1 cellular context compared by ENCODE assay signal in the genomic region with DNA sequence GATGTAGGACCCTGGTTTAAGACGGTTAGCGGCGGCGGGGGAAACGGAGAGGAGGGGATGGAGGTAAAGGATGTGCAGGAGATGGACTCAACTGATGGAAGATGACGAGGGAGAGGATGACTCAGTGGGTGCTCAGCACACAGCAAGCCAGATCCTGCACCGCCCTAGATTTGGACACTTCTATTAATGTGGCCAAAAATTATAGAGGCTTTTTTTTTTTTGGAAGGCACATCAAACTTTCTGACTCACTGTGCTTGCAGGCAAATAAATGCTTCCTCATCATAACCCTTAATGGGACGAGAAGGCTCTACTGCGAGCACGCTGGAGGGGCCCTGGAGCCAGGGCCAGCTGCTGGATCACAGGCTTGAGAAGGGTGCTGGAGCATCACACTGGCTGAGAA.
TF ChIP-seq lines count a peak whose summit lies in the region.

No MANE protein-coding gene starts in this region.

TF ChIP-seq in SK-N-SH, 30 proteins besides CTCF, POLR2A, EP300 and RAD21 (continued from another document):
- TF ChIP-seq, protein P1, sequence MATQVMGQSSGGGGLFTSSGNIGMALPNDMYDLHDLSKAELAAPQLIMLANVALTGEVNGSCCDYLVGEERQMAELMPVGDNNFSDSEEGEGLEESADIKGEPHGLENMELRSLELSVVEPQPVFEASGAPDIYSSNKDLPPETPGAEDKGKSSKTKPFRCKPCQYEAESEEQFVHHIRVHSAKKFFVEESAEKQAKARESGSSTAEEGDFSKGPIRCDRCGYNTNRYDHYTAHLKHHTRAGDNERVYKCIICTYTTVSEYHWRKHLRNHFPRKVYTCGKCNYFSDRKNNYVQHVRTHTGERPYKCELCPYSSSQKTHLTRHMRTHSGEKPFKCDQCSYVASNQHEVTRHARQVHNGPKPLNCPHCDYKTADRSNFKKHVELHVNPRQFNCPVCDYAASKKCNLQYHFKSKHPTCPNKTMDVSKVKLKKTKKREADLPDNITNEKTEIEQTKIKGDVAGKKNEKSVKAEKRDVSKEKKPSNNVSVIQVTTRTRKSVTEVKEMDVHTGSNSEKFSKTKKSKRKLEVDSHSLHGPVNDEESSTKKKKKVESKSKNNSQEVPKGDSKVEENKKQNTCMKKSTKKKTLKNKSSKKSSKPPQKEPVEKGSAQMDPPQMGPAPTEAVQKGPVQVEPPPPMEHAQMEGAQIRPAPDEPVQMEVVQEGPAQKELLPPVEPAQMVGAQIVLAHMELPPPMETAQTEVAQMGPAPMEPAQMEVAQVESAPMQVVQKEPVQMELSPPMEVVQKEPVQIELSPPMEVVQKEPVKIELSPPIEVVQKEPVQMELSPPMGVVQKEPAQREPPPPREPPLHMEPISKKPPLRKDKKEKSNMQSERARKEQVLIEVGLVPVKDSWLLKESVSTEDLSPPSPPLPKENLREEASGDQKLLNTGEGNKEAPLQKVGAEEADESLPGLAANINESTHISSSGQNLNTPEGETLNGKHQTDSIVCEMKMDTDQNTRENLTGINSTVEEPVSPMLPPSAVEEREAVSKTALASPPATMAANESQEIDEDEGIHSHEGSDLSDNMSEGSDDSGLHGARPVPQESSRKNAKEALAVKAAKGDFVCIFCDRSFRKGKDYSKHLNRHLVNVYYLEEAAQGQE (IDR thresholded peaks at IDR 0.05; ENCODE audit: low read depth, low read length) = no peak
- TF ChIP-seq FOXM1 (IDR thresholded peaks at IDR 0.05; ENCODE audit: low read depth) = no peak
- TF ChIP-seq GABPA (IDR thresholded peaks at IDR 0.05; ENCODE audit: low read depth) = no peak
- TF ChIP-seq CHD2 (IDR thresholded peaks at IDR 0.05; ENCODE audit: low read length, partially characterized antibody) = no peak
- peak; percentile 74; the same call in 1 of the 2 replicates for TF ChIP-seq FOSL2 (IDR thresholded peaks at IDR 0.05; ENCODE audit: borderline replicate concordance, low read depth)
- no peak for TF ChIP-seq SMC3 (IDR thresholded peaks at IDR 0.05; ENCODE audit: low read depth, low read length)
- TF ChIP-seq USF2 (IDR thresholded peaks at IDR 0.05; ENCODE audit: borderline replicate concordance, low read depth, low read length) = no peak
- no peak for TF ChIP-seq IRF3 (IDR thresholded peaks at IDR 0.05; ENCODE audit: low read depth, low read length)
- TF ChIP-seq NFIC (IDR thresholded peaks at IDR 0.05; ENCODE audit: borderline replicate concordance) = peak; percentile 53; the same call in 1 of the 2 replicates
- TF ChIP-seq, protein P2, sequence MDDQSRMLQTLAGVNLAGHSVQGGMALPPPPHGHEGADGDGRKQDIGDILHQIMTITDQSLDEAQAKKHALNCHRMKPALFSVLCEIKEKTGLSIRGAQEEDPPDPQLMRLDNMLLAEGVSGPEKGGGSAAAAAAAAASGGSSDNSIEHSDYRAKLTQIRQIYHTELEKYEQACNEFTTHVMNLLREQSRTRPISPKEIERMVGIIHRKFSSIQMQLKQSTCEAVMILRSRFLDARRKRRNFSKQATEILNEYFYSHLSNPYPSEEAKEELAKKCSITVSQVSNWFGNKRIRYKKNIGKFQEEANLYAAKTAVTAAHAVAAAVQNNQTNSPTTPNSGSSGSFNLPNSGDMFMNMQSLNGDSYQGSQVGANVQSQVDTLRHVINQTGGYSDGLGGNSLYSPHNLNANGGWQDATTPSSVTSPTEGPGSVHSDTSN (IDR thresholded peaks at IDR 0.05) = peak; percentile 17; the same call in 1 of the 2 replicates
- no peak for TF ChIP-seq MEF2A (IDR thresholded peaks at IDR 0.05; ENCODE audit: borderline replicate concordance, low read depth)
- 0 out of 2 replicates have a peak, but pooled peaks have one; percentile 17 for TF ChIP-seq TCF12 (IDR thresholded peaks at IDR 0.05)
